ENCODE assay signal across 10 cellular contexts in genomic region chr2:218294430-218294999, GRCh38. TPM values are rescaled to one million over a fixed set of nuclear protein-coding genes. Genes with fewer than 3 reads are reported as not detected.
DNase-seq lines count a peak whose midpoint lies in the region; TF ChIP-seq lines count a peak whose summit lies in the region.
"Had no signal": no experiment of that assay in that cellular context is flagged by ENCODE, and none has a peak within 500 bp of the region (broad histone marks: within the 10 kb centered on the region; RNA-seq: fewer than 3 reads in every experiment).

No MANE protein-coding gene starts in this region.

- H3K27ac ChIP-seq in mammary epithelial cell (ENCODE audit: insufficient read depth, low read depth, low read length): peak overlapping the region; percentile 76
- peak overlapping the region; percentile 47 for H3K27ac ChIP-seq in neural cell (ENCODE audit: low read length)
- H3K27ac ChIP-seq: testis had no signal

- dilution Hi-C loops in mammary epithelial cell (cut with HindIII; ENCODE audit: low sequenced_read_pairs): no loop called here

- no peak for TF ChIP-seq RAD21 in neural cell (conservative IDR thresholded peaks at IDR 0.05)

- intact Hi-C loops in Calu3 (cut with micrococcal nuclease; ENCODE audit: unreplicated experiment): no loop called here
- intact Hi-C loops in mammary epithelial cell (cut with micrococcal nuclease): no loop called here

- H3K4me3 Mint-ChIP-seq in Calu3 (ENCODE audit: low read depth, unreplicated experiment) (peak overlapping the region; percentile 57), glutamatergic neuron (ENCODE audit: unreplicated experiment) (no peak overlapping the region)
- H3K4me3 Mint-ChIP-seq: activated CD8-positive, alpha-beta T cell treated with anti-CD3 and anti-CD28 coated beads for 36 hours had no signal

- CTCF ChIA-PET in Calu3 (lab: Charles Lee) (interaction anchor here (1.4 to 1.6 kb wide), 2 partner anchors 21 to 102 kb away, joined by 5 to 8 read pairs; no protein-coding TSS in a partner anchor), mammary epithelial cell (lab: Charles Lee; ENCODE audit: low non-redundant PET) (no interaction called here)

- BruUV-seq in Calu3 (replicated peaks; lab: Mats Ljungman, UMichigan) (no TSS peak), mammary epithelial cell (replicated peaks; lab: Mats Ljungman, UMichigan) (no TSS peak)

- H3K27ac Mint-ChIP-seq in Calu3 (ENCODE audit: unreplicated experiment): peak overlapping the region; percentile 98
- H3K27ac Mint-ChIP-seq in glutamatergic neuron (ENCODE audit: unreplicated experiment): no peak overlapping the region

- H4K20me1 ChIP-seq in mammary epithelial cell (ENCODE audit: insufficient read depth, low read length) (no peaks in the 10 kb centered on the region), neural cell (ENCODE audit: insufficient read depth) (no peaks in the 10 kb centered on the region)

- no peak overlapping the region for H3K4me3 ChIP-seq in mammary epithelial cell (replicated peaks in 1 of 3; ENCODE audit: insufficient read depth in 1 of 3, low read depth in 2 of 3, low read length in 3 of 3)
- no peak overlapping the region for H3K4me3 ChIP-seq in neural cell (ENCODE audit: low read length)
- H3K4me3 ChIP-seq: testis had no signal

- H3K27me3 ChIP-seq in mammary epithelial cell (ENCODE audit: insufficient read depth, low read length): no peaks in the 10 kb centered on the region
- peaks cover 4% of the 10 kb centered on the region for H3K27me3 ChIP-seq in neural cell (ENCODE audit: insufficient read depth, low read depth, low read length)
- H3K27me3 ChIP-seq: testis had no signal

- WGBS in mammary epithelial cell (ENCODE audit: low coverage, missing lambda C conversion rate): 79% methylated on average over 5 of the region's 5 CpGs

- H2AFZ ChIP-seq in mammary epithelial cell (ENCODE audit: low read depth, low read length) (peak overlapping the region; percentile 69), neural cell (ENCODE audit: low read depth, low read length) (no peak overlapping the region)

- H3K79me2 ChIP-seq in mammary epithelial cell (ENCODE audit: insufficient read depth, low read length) (peaks cover 29% of the 10 kb centered on the region), neural cell (replicated peaks; ENCODE audit: insufficient read depth, low read length) (no peaks in the 10 kb centered on the region)

- no peaks in the 10 kb centered on the region for H3F3A ChIP-seq in neural cell (ENCODE audit: insufficient read depth, low read length, poor library complexity, severe bottlenecking)

- H3K36me3 ChIP-seq in mammary epithelial cell (ENCODE audit: insufficient read depth, low read length) (no peaks in the 10 kb centered on the region), neural cell (ENCODE audit: insufficient read depth, low read length) (no peaks in the 10 kb centered on the region)

- H3K9ac ChIP-seq in mammary epithelial cell (ENCODE audit: insufficient read depth, low read length) (peak overlapping the region; percentile 42), neural cell (ENCODE audit: low read length) (no peak overlapping the region)

- peaks cover 79% of the 10 kb centered on the region for H3K4me1 Mint-ChIP-seq in Calu3 (ENCODE audit: low read depth, unreplicated experiment)
- H3K4me1 Mint-ChIP-seq in glutamatergic neuron (ENCODE audit: low read depth, unreplicated experiment): peaks cover 9% of the 10 kb centered on the region

- H3K9me3 Mint-ChIP-seq in Calu3 (ENCODE audit: low read depth, unreplicated experiment) (no peaks in the 10 kb centered on the region), glutamatergic neuron (ENCODE audit: unreplicated experiment) (peaks cover 3% of the 10 kb centered on the region)
- H3K9me3 Mint-ChIP-seq: activated CD8-positive, alpha-beta T cell treated with anti-CD3 and anti-CD28 coated beads for 36 hours had no signal

- peaks cover 74% of the 10 kb centered on the region for H3K4me1 ChIP-seq in mammary epithelial cell (ENCODE audit: insufficient read depth, low read length)

- H3K9me3 ChIP-seq in mammary epithelial cell (replicated peaks; ENCODE audit: insufficient read depth, low read length): no peaks in the 10 kb centered on the region
- no peaks in the 10 kb centered on the region for H3K9me3 ChIP-seq in neural cell (ENCODE audit: low read length)
- H3K9me3 ChIP-seq: testis had no signal

- no peaks in the 10 kb centered on the region for H3K9me2 ChIP-seq in neural cell (ENCODE audit: insufficient read depth, low read length)

- H3K4me2 ChIP-seq in mammary epithelial cell (ENCODE audit: insufficient read depth, low read depth, low read length): peak overlapping the region; percentile 26
- no peak overlapping the region for H3K4me2 ChIP-seq in neural cell (ENCODE audit: low read length)

- peaks cover 57% of the 10 kb centered on the region for H3K36me3 Mint-ChIP-seq in Calu3 (ENCODE audit: insufficient read depth, unreplicated experiment)
- H3K36me3 Mint-ChIP-seq in glutamatergic neuron (ENCODE audit: unreplicated experiment): no peaks in the 10 kb centered on the region

- H3K27me3 Mint-ChIP-seq in Calu3 (ENCODE audit: unreplicated experiment) (no peaks in the 10 kb centered on the region), glutamatergic neuron (ENCODE audit: unreplicated experiment) (peaks cover 3% of the 10 kb centered on the region)
- H3K27me3 Mint-ChIP-seq: activated CD8-positive, alpha-beta T cell treated with anti-CD3 and anti-CD28 coated beads for 36 hours had no signal

- no peak for TF ChIP-seq CTCF in Calu3 (IDR thresholded peaks at IDR 0.05; ENCODE audit: unreplicated experiment)
- no peak for TF ChIP-seq CTCF in mammary epithelial cell (conservative IDR thresholded peaks at IDR 0.05 in 1 of 2, IDR thresholded peaks at IDR 0.05 in 1 of 2; ENCODE audit: extremely low read depth in 1 of 2, insufficient read depth in 1 of 2, low read depth in 1 of 2, low read length in 2 of 2)
- no peak for TF ChIP-seq CTCF in neural cell (IDR thresholded peaks at IDR 0.05; ENCODE audit: poor library complexity, severe bottlenecking)
- TF ChIP-seq CTCF in glutamatergic neuron (IDR thresholded peaks at IDR 0.05; ENCODE audit: partially characterized antibody, unreplicated experiment): no peak

- DNase-seq in Calu3 (no peak), mammary epithelial cell (no peak), NCI-H2227 treated with DMSO at 0.1 percent for 48 hours (lab: John Stamatoyannopoulos, UW) (no peak), HUDEP-2 (lab: John Stamatoyannopoulos, UW; ENCODE audit: unreplicated experiment in 76 of 76) (no peak), glutamatergic neuron (no peak)
- DNase-seq: activated CD8-positive, alpha-beta T cell treated with anti-CD3 and anti-CD28 coated beads for 36 hours; C1 segment of cervical spinal cord; midbrain; testis had no signal

- TF ChIP-seq EP300 in neural cell (conservative IDR thresholded peaks at IDR 0.05; ENCODE audit: poor library complexity, severe bottlenecking): no peak

- in situ Hi-C loops in mammary epithelial cell (cut with MboI; ENCODE audit: low sequenced_read_pairs in 2 of 2): no loop called here

TF ChIP-seq in neural cell, 6 proteins besides CTCF, POLR2A, EP300 and RAD21 (continues in another document):
- TF ChIP-seq REST (IDR thresholded peaks at IDR 0.05; ENCODE audit: borderline replicate concordance) (no peak), POLR2AphosphoS5 (IDR thresholded peaks at IDR 0.05) (no peak), TAF1 (IDR thresholded peaks at IDR 0.05; ENCODE audit: low read depth) (no peak), SMC3 (conservative IDR thresholded peaks at IDR 0.05; ENCODE audit: poor library complexity) (no peak)

RNA-seq across cellular contexts. Expression of gene TMBIM1, which starts 2.2 kb away (rescaled TPM):
- total RNA-seq in Calu3 (2022) (229 and 289 TPM in 2 replicates), mammary epithelial cell (100 to 1,000 TPM; 260 to 312 TPM), glutamatergic neuron (ENCODE audit: unreplicated experiment) (1.8 TPM)
- polyA plus RNA-seq in mammary epithelial cell (349 TPM), neural cell (not detected in 2 replicates)
- polyA minus RNA-seq in mammary epithelial cell (644 TPM), neural cell (not detected in 2 replicates)

RNA-seq across cellular contexts. Expression of gene PNKD, which starts 24.2 kb away (rescaled TPM):
- total RNA-seq in Calu3 (2022) (46.8 and 54.0 TPM in 2 replicates), mammary epithelial cell (10 to 100 TPM; 15.7 to 29.8 TPM), glutamatergic neuron (ENCODE audit: unreplicated experiment) (44.2 TPM)
- polyA plus RNA-seq in mammary epithelial cell (33.4 TPM), neural cell (52.1 and 59.7 TPM in 2 replicates)
- polyA minus RNA-seq in mammary epithelial cell (61.1 TPM), neural cell (15.8 and 21.5 TPM in 2 replicates)

RNA-seq across cellular contexts. Expression of gene AAMP, which starts 24.6 kb away (rescaled TPM):
- total RNA-seq in Calu3 (2022): 102 and 117 TPM in 2 replicates
- 10 to 100 TPM; 80.2 to 87.6 TPM for total RNA-seq in mammary epithelial cell
- 112 TPM for polyA plus RNA-seq in mammary epithelial cell
- polyA minus RNA-seq in mammary epithelial cell: 85.9 TPM
- polyA plus RNA-seq in neural cell: 249 and 337 TPM in 2 replicates
- 89.3 and 106 TPM in 2 replicates for polyA minus RNA-seq in neural cell
- 64.6 TPM for total RNA-seq in glutamatergic neuron (ENCODE audit: unreplicated experiment)

RNA-seq across cellular contexts. Expression of gene GPBAR1, which starts 33.7 kb away (rescaled TPM):
- total RNA-seq in Calu3 (2022) (1.1 and 1.5 TPM in 2 replicates), mammary epithelial cell (under 1 TPM; 0.49 to 0.83 TPM), glutamatergic neuron (ENCODE audit: unreplicated experiment) (1.6 TPM)
- polyA plus RNA-seq in mammary epithelial cell (0.03 TPM), neural cell (not detected in 2 replicates)
- polyA minus RNA-seq in mammary epithelial cell (not detected), neural cell (0.46 and 0.49 TPM in 2 replicates)

Comparison
In these comparisons a context has a peak if more than half of its experiments do, and no peak if none do; other contexts are left out.
1. RNA of gene TMBIM1, which starts 2.2 kb away (total RNA-seq): 260 to 312 TPM in mammary epithelial cell and 229 to 289 TPM in Calu3; 1.8 TPM in glutamatergic neuron (single experiment); every median in the first group is over 10 times any median in the second.